9 cellular contexts compared by ENCODE assay signal in the genomic region with DNA sequence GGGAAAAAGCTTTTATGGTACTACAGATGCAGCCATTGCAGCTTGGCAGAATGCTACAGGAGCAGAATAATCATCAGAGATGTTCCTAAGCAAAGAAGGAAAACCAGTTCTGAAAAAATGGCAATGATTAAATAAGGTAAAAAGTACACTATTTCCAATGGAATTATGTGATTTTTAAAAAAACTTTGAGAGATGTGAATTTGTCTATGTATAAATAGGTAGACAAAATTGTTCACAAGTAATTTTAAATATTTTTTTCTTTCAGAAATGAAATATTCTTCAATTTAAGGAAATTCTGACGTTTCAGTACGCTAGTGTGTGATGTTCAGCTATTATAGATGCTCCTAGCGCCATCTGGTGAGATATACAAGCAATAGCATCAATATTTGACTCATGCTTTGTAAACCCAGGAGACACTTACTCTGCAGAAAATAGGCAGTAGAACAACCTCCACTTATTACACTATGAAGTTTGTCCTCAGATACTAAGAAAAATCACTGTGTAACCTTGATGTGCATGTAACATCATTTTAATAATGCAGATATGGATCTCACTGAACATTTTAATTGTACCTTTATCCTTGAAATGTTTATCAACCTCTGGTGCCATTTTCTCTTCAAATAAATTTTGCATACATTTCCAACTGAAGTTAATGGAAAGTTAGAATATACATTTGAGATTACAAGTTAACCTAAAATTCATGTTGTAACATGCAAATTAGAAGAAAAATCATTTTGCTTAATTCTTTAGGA.
DNase-seq lines count a peak whose midpoint lies in the region; ATAC-seq and TF ChIP-seq lines count a peak whose summit lies in the region.
"Had no signal": no experiment of that assay in that cellular context is flagged by ENCODE, and none has a peak within 500 bp of the region (broad histone marks: within the 10 kb centered on the region; RNA-seq: fewer than 3 reads in every experiment).

No MANE protein-coding gene starts in this region.

- no TSS peak for BruUV-seq in PC-3 (replicated peaks; lab: Mats Ljungman, UMichigan)

- POLR2A ChIA-PET in PC-3 (lab: Charles Lee; ENCODE audit: unreplicated experiment) = no interaction called here

- H3K27me3 Mint-ChIP-seq in effector memory CD8-positive, alpha-beta T cell = no peaks in the 10 kb centered on the region

- H3K79me1 ChIP-seq in mesendoderm (ENCODE audit: low read length) = no peaks in the 10 kb centered on the region

- H3K4me1 Mint-ChIP-seq in effector memory CD8-positive, alpha-beta T cell (ENCODE audit: low read depth in 2 of 2) = peaks cover 4 to 12% of the 10 kb centered on the region in 2 donors

- no peak overlapping the region for H3K4me3 ChIP-seq in Karpas-422 (ENCODE audit: low read length)
- H3K4me3 ChIP-seq in PC-3 (ENCODE audit: low read length) = no peak overlapping the region
- no peak overlapping the region for H3K4me3 ChIP-seq in mesendoderm (ENCODE audit: low read length)

- H3K23ac ChIP-seq in mesendoderm (ENCODE audit: low read length) = no peak overlapping the region

- H4K20me1 ChIP-seq in Karpas-422 (ENCODE audit: insufficient read depth, low read depth, low read length) (no peaks in the 10 kb centered on the region), PC-3 (ENCODE audit: low read length) (no peaks in the 10 kb centered on the region)

- H3K79me2 ChIP-seq in Karpas-422 (ENCODE audit: low read length) (no peaks in the 10 kb centered on the region), PC-3 (ENCODE audit: low read length) (no peaks in the 10 kb centered on the region), mesendoderm (ENCODE audit: control insufficient read depth, insufficient read depth, low read length) (no peaks in the 10 kb centered on the region)

- peak overlapping the region; percentile 68 for H3K18ac ChIP-seq in mesendoderm (ENCODE audit: low read length)

- no peaks in the 10 kb centered on the region for H3F3A ChIP-seq in PC-3 (ENCODE audit: low read length, unreplicated experiment)

- H3K9ac ChIP-seq in Karpas-422 (ENCODE audit: low read length) (no peak overlapping the region), PC-3 (ENCODE audit: low read length) (no peak overlapping the region), mesendoderm (ENCODE audit: low read length) (no peak overlapping the region)

- no peak overlapping the region for H2BK5ac ChIP-seq in mesendoderm (ENCODE audit: low read length)

- no peak overlapping the region for H2AK5ac ChIP-seq in mesendoderm (ENCODE audit: low read length)

- H4K5ac ChIP-seq in mesendoderm (ENCODE audit: low read length) = no peak overlapping the region

- H3K4ac ChIP-seq in mesendoderm (ENCODE audit: low read depth, low read length) = no peak overlapping the region

- no peak overlapping the region for H3K4me2 ChIP-seq in Karpas-422 (ENCODE audit: low read depth, low read length, poor library complexity, severe bottlenecking)
- peak overlapping the region; percentile 40 for H3K4me2 ChIP-seq in PC-3 (ENCODE audit: low read length)
- no peak overlapping the region for H3K4me2 ChIP-seq in mesendoderm (ENCODE audit: low read length)

- H2BK120ac ChIP-seq in mesendoderm (ENCODE audit: low read depth, low read length) = no peak overlapping the region

- no peak overlapping the region for H3K27ac Mint-ChIP-seq in effector memory CD8-positive, alpha-beta T cell
- H3K27ac Mint-ChIP-seq: CD8-positive, alpha-beta memory T cell had no signal

- no peak overlapping the region for H2BK15ac ChIP-seq in mesendoderm (replicated peaks; ENCODE audit: low read depth)

- H3K56ac ChIP-seq in mesendoderm (ENCODE audit: low read length) = no peak overlapping the region

- H3K9me3 Mint-ChIP-seq in effector memory CD8-positive, alpha-beta T cell = no peaks in the 10 kb centered on the region
- H3K9me3 Mint-ChIP-seq: CD8-positive, alpha-beta memory T cell had no signal

- H3K36me3 ChIP-seq in Karpas-422 (ENCODE audit: insufficient read depth, low read length) = no peaks in the 10 kb centered on the region
- peaks cover 5% of the 10 kb centered on the region; the same call in 1 of the 2 replicates for H3K36me3 ChIP-seq in PC-3 (ENCODE audit: low read depth, low read length)
- no peaks in the 10 kb centered on the region for H3K36me3 ChIP-seq in mesendoderm (ENCODE audit: control insufficient read depth, insufficient read depth, low read length)

- H3K27ac ChIP-seq in Karpas-422 (ENCODE audit: low read length) (no peak overlapping the region), PC-3 (ENCODE audit: low read length) (no peak overlapping the region), mesendoderm (ENCODE audit: low read depth, low read length) (no peak overlapping the region)

- intact Hi-C loops in PC-3 (cut with micrococcal nuclease) = loop anchor here (1.0 to 5.0 kb wide), 4 partner anchors 151 to 450 kb away; a partner anchor contains a TSS

- ATAC-seq in GM21786 (IDR thresholded peaks at IDR 0.05; ENCODE audit: unreplicated experiment) (peak; percentile 68), PC-3 (peak; percentile 47)
- peak; percentile 88 for ATAC-seq in effector memory CD8-positive, alpha-beta T cell (replicated peaks)

- DNase-seq in SKM-1 treated with dmso at 0.1 percent for 144 hours (lab: John Stamatoyannopoulos, UW; ENCODE audit: unreplicated experiment) = peak; percentile 53
- DNase-seq in SKM-1 (lab: John Stamatoyannopoulos, UW; ENCODE audit: unreplicated experiment) = no peak
- peak; percentile 81 for DNase-seq in Karpas-422
- peak; percentile 76 for DNase-seq in PC-3
- peak in 1 of 3 experiments; percentile 5 for DNase-seq in effector memory CD8-positive, alpha-beta T cell
- DNase-seq in mesendoderm = peak; percentile 57
- no peak for DNase-seq in NCI-H1048 (lab: John Stamatoyannopoulos, UW)

- peak; percentile 82 for TF ChIP-seq CTCF in PC-3 (conservative IDR thresholded peaks at IDR 0.05; ENCODE audit: low read depth, low read length)

- no CpG with 5 or more reads among the region's 3 CpGs for WGBS in mesendoderm (ENCODE audit: extremely low coverage, insufficient coverage, low lambda C conversion rate)

- no peaks in the 10 kb centered on the region for H3K9me3 ChIP-seq in Karpas-422 (ENCODE audit: low read length)
- 0 out of 2 replicates have a peak, but pooled peaks cover 4% of the 10 kb centered on the region for H3K9me3 ChIP-seq in PC-3 (ENCODE audit: low read length)

- no peaks in the 10 kb centered on the region for H3K9me2 ChIP-seq in Karpas-422 (replicated peaks; ENCODE audit: insufficient read depth, low read length)
- no peaks in the 10 kb centered on the region for H3K9me2 ChIP-seq in PC-3 (replicated peaks; ENCODE audit: low read length)

- no peak overlapping the region for H4K8ac ChIP-seq in mesendoderm (ENCODE audit: low read depth, low read length)

- no peak overlapping the region for H3K4me3 Mint-ChIP-seq in effector memory CD8-positive, alpha-beta T cell

- CTCF ChIA-PET in PC-3 (lab: Charles Lee) = interaction anchor here (0.5 to 1.6 kb wide), 5 partner anchors 17 to 255 kb away, joined by 3 to 7 read pairs (median 3); no protein-coding TSS in a partner anchor

- H2AFZ ChIP-seq in Karpas-422 (ENCODE audit: low read length) = no peak overlapping the region
- H2AFZ ChIP-seq in PC-3 (ENCODE audit: low read length) = no peak overlapping the region

- H3K36me3 Mint-ChIP-seq in effector memory CD8-positive, alpha-beta T cell (ENCODE audit: insufficient read depth) = peaks cover 4% of the 10 kb centered on the region
- H3K36me3 Mint-ChIP-seq: CD8-positive, alpha-beta memory T cell had no signal

- no peaks in the 10 kb centered on the region for H3K4me1 ChIP-seq in Karpas-422 (ENCODE audit: low read length)
- H3K4me1 ChIP-seq in PC-3 (ENCODE audit: insufficient read depth, low read length) = peaks cover 36% of the 10 kb centered on the region
- no peaks in the 10 kb centered on the region for H3K4me1 ChIP-seq in mesendoderm (ENCODE audit: control insufficient read depth, low read depth, low read length)

- H3K27me3 ChIP-seq in Karpas-422 (ENCODE audit: low read length) (no peaks in the 10 kb centered on the region), PC-3 (ENCODE audit: low read length) (no peaks in the 10 kb centered on the region), mesendoderm (ENCODE audit: insufficient read depth, low read length, poor library complexity) (no peaks in the 10 kb centered on the region)

Comparison
In these comparisons a context has a peak if more than half of its experiments do, and no peak if none do; other contexts are left out.
1. DNase-seq: peak in SKM-1 treated with dmso at 0.1 percent for 144 hours (single experiment), Karpas-422 (single experiment), PC-3 (single experiment) and mesendoderm (single experiment); none in SKM-1 (single experiment) and NCI-H1048 (single experiment).
2. Peak in every context shown above with its lines, with median percentiles within 50 percentile points of each other: ATAC-seq.